33 cellular contexts compared by ENCODE assay signal in the genomic region with DNA sequence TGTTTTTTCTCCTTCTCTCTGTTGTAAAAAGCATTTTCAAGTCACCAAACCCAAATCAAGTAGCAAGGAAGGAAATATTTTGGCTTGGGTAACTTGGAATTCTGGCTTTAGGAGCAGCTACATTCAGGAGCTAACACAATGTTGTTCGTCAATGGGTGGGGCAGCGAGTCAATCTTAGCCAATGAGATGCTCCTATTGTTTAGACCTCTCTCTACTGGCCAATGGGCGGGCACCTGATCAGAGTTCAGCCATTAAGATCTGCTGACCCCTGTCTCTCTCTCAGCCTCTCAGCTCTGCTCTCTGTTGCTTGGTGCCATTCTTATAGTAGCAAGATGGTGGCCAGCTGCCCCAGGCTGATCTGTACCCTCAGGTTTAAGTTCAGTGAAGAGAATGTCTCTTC.
"Had no signal": no experiment of that assay in that cellular context is flagged by ENCODE, and none has a peak within 500 bp of the region (broad histone marks: within the 10 kb centered on the region; RNA-seq: fewer than 3 reads in every experiment).

No MANE protein-coding gene starts in this region.

- H3K36me3 ChIP-seq: brain microvascular endothelial cell, esophagus squamous epithelium, gastroesophageal sphincter, WERI-Rb-1 had no signal

- H3K36me3 Mint-ChIP-seq: activated naive CD8-positive, alpha-beta T cell had no signal

- DNase-seq: activated B cell treated with CpG ODN at 0.5 μM for 24 hours; activated CD4-positive, alpha-beta T cell treated with anti-CD3 and anti-CD28 coated beads for 48 hours; activated CD4-positive, alpha-beta T cell treated with anti-CD3 and anti-CD28 coated beads, Interleukin-2, amount 50 U/mL, for 1 hour; activated CD4-positive, alpha-beta T cell treated with anti-CD3 and anti-CD28 coated beads, Interleukin-2, amount 50 U/mL, for 48 hours; activated CD8-positive, alpha-beta memory T cell treated with anti-CD3 and anti-CD28 coated beads for 24 hours; activated CD8-positive, alpha-beta T cell treated with anti-CD3 and anti-CD28 coated beads for 36 hours; activated effector memory CD4-positive, alpha-beta T cell treated with Interleukin-2 at 50 U/mL for 16 hours; activated gamma-delta T cell treated with Interleukin-2 at 50 U/mL for 16 hours; activated naive CD4-positive, alpha-beta T cell treated with anti-CD3 and anti-CD28 coated beads, Interleukin-2, amount 50 U/mL, for 16 hours; activated naive CD4-positive, alpha-beta T cell treated with Interleukin-2 at 50 U/mL for 16 hours; activated T-cell treated with anti-CD3 and anti-CD28 coated beads, Interleukin-2, amount 50 U/mL, for 4 hours; amniotic stem cell; anterior cingulate cortex; brain microvascular endothelial cell; cortex of kidney; dermis blood vessel endothelial cell; effector CD8-positive, alpha-beta T cell; esophagus squamous epithelium; foreskin melanocyte; T-helper 1 cell; T-helper 17 cell; T1000; WERI-Rb-1 had no signal

- H3K4me1 ChIP-seq: gastroesophageal sphincter had no signal

- FAIRE-seq: astrocyte, colon, endometrium, endothelial cell of umbilical vein had no signal

- H3K27me3 Mint-ChIP-seq: activated CD8-positive, alpha-beta T cell treated with anti-CD3 and anti-CD28 coated beads for 36 hours had no signal

- ATAC-seq: activated CD4-positive, CD25-positive, alpha-beta regulatory T cell treated with anti-CD3 and anti-CD28 coated beads, Interleukin-2, amount 50 U/mL, for 24 hours; activated CD8-positive, alpha-beta T cell treated with anti-CD3 and anti-CD28 coated beads for 36 hours; activated T-cell treated with anti-CD3 and anti-CD28 coated beads, Interleukin-2, amount 50 U/mL, for 4 hours; activated T-helper 17 cell treated with anti-CD3 and anti-CD28 coated beads, Interleukin-2, amount 50 U/mL, for 72 hours; gastroesophageal sphincter; T-helper 17 cell had no signal

- H3K4me1 Mint-ChIP-seq: activated B cell treated with CpG ODN at 0.5 μM for 24 hours; activated T-helper 17 cell treated with anti-CD3 and anti-CD28 coated beads, Interleukin-2, amount 50 U/mL, for 72 hours; T-helper 17 cell had no signal

- H3K4me3 Mint-ChIP-seq: activated B cell treated with CpG ODN at 0.5 μM for 24 hours; activated CD8-positive, alpha-beta T cell treated with anti-CD3 and anti-CD28 coated beads for 36 hours; activated naive CD8-positive, alpha-beta T cell; activated T-cell treated with anti-CD3 and anti-CD28 coated beads, Interleukin-2, amount 50 U/mL, for 4 hours; activated T-helper 17 cell treated with anti-CD3 and anti-CD28 coated beads, Interleukin-2, amount 50 U/mL, for 72 hours; T-helper 17 cell; T-helper 2 cell treated with Interferon-gamma antibody and Interleukin-4, amounts not matched to agents 5 μg/mL and 100 μg/mL, for 36 hours had no signal

- H3K9me3 Mint-ChIP-seq: activated B cell treated with CpG ODN at 0.5 μM for 24 hours; activated CD8-positive, alpha-beta T cell treated with anti-CD3 and anti-CD28 coated beads for 36 hours; T-helper 2 cell treated with Interferon-gamma antibody and Interleukin-4, amounts not matched to agents 5 μg/mL and 100 μg/mL, for 36 hours had no signal

- H3K27ac ChIP-seq: brain microvascular endothelial cell, epithelial cell of prostate, esophagus squamous epithelium, gastroesophageal sphincter, WERI-Rb-1 had no signal

- H3K4me3 ChIP-seq: esophagus squamous epithelium, gastroesophageal sphincter had no signal

- H3K27ac Mint-ChIP-seq: activated B cell treated with CpG ODN at 0.5 μM for 24 hours; activated CD8-positive, alpha-beta T cell treated with anti-CD3 and anti-CD28 coated beads for 36 hours; activated naive CD8-positive, alpha-beta T cell; activated T-helper 17 cell treated with anti-CD3 and anti-CD28 coated beads, Interleukin-2, amount 50 U/mL, for 72 hours; T-helper 17 cell; T-helper 2 cell treated with Interferon-gamma antibody and Interleukin-4, amounts not matched to agents 5 μg/mL and 100 μg/mL, for 36 hours had no signal

- H3K27me3 ChIP-seq: brain microvascular endothelial cell had no signal

- H3K9me3 ChIP-seq: esophagus squamous epithelium, gastroesophageal sphincter had no signal
